8 cellular contexts compared by ENCODE assay signal in genomic region chr16:89490386-89491237, GRCh38. TPM values are rescaled to one million over a fixed set of nuclear protein-coding genes. Genes with fewer than 3 reads are reported as not detected.
A peak's percentile ranks its signal among the peaks of the same experiment; 100 is the strongest.
DNase-seq lines count a peak whose midpoint lies in the region; ATAC-seq and TF ChIP-seq lines count a peak whose summit lies in the region.

Gene ANKRD11 (minus strand): TSS chr16:89490561. CDS start chr16:89317019, 173,542 bp downstream.

- peaks cover 19% of the 10 kb centered on the region for H3K4me1 ChIP-seq in ovary (ENCODE audit: insufficient read depth)
- peaks cover 28 to 33% of the 10 kb centered on the region in 2 donors for H3K4me1 ChIP-seq in thyroid gland

- peak within 1 kb of the TSS; percentile 15 for H2AFZ ChIP-seq in SU-DHL-6 (ENCODE audit: low read depth, low read length, severe bottlenecking)

- H3K27me3 Mint-ChIP-seq in activated naive CD8-positive, alpha-beta T cell treated with anti-CD3 and anti-CD28 coated beads, Interleukin-2, amount 10 ng/mL, durations not matched to agents 7 days and 5 days = no peaks in the 10 kb centered on the region

- H3K79me2 ChIP-seq in SU-DHL-6 (ENCODE audit: insufficient read depth, low read length) = peaks cover 45% of the 10 kb centered on the region

- H3K9me3 ChIP-seq in SU-DHL-6 (ENCODE audit: insufficient read depth, low read length) = no peaks in the 10 kb centered on the region
- H3K9me3 ChIP-seq in ovary = no peaks in the 10 kb centered on the region
- H3K9me3 ChIP-seq in thyroid gland = no peaks in the 10 kb centered on the region

- H3K4me3 Mint-ChIP-seq in activated naive CD8-positive, alpha-beta T cell treated with anti-CD3 and anti-CD28 coated beads, Interleukin-2, amount 10 ng/mL, durations not matched to agents 7 days and 5 days = peak within 1 kb of the TSS; percentile 92

- 0 to 1% (median 1%) methylated on average over 59 to 105 of the region's 105 CpGs for WGBS in ovary, 3 donors
- WGBS in thyroid gland, 2 donors = 0 to 1% methylated on average over 13 to 14 of the region's 105 CpGs

- H3K27me3 ChIP-seq in SU-DHL-6 (ENCODE audit: low read length) (no peaks in the 10 kb centered on the region), ovary (no peaks in the 10 kb centered on the region), thyroid gland (no peaks in the 10 kb centered on the region)

- H3K9ac ChIP-seq in SU-DHL-6 (ENCODE audit: low read length) = peak within 1 kb of the TSS; percentile 75

- no peak for TF ChIP-seq CTCF in SU-DHL-6 (IDR thresholded peaks at IDR 0.05; ENCODE audit: insufficient read depth, low read length, poor library complexity, severe bottlenecking)
- no peak for TF ChIP-seq CTCF in ovary (IDR thresholded peaks at IDR 0.05)
- TF ChIP-seq CTCF in thyroid gland (IDR thresholded peaks at IDR 0.05) = no peak

- TF ChIP-seq POLR2A in GM10847 (IDR thresholded peaks at IDR 0.05; ENCODE audit: extremely low read depth, insufficient read length) (peak; percentile 87), ovary (IDR thresholded peaks at IDR 0.05) (peak; percentile 91), thyroid gland (IDR thresholded peaks at IDR 0.05) (peak; percentile 52 to 92)

- peak within 1 kb of the TSS; percentile 97 for H3K4me2 ChIP-seq in SU-DHL-6 (ENCODE audit: low read depth, low read length, poor library complexity, severe bottlenecking)

- H3K36me3 ChIP-seq in SU-DHL-6 (ENCODE audit: low read length) (peaks cover 3% of the 10 kb centered on the region; the same call in 1 of the 2 replicates), ovary (no peaks in the 10 kb centered on the region), thyroid gland (no peaks in the 10 kb centered on the region)

- H3K36me3 Mint-ChIP-seq in activated naive CD8-positive, alpha-beta T cell treated with anti-CD3 and anti-CD28 coated beads, Interleukin-2, amount 10 ng/mL, durations not matched to agents 7 days and 5 days = peaks cover 14% of the 10 kb centered on the region

- H3K4me1 Mint-ChIP-seq in activated naive CD8-positive, alpha-beta T cell treated with anti-CD3 and anti-CD28 coated beads, Interleukin-2, amount 10 ng/mL, durations not matched to agents 7 days and 5 days = peaks cover 40% of the 10 kb centered on the region

- peak; percentile 91 for DNase-seq in NCI-H128 (lab: John Stamatoyannopoulos, UW; ENCODE audit: unreplicated experiment)
- DNase-seq in activated naive CD8-positive, alpha-beta T cell treated with anti-CD3 and anti-CD28 coated beads, Interleukin-2, amount 10 ng/mL, durations not matched to agents 7 days and 5 days = peak; percentile 99
- DNase-seq in head of caudate nucleus = peak; percentile 98 to 100 (median 99)
- peak; percentile 98 to 99 (median 99) for DNase-seq in ovary
- DNase-seq in thyroid gland = peak; percentile 99 to 100

- H3K4me3 ChIP-seq in SU-DHL-6 (ENCODE audit: insufficient read depth, low read length, poor library complexity, severe bottlenecking) (peak within 1 kb of the TSS; percentile 79), ovary (peak within 1 kb of the TSS; percentile 99), thyroid gland (replicated peaks in 1 of 3) (peak within 1 kb of the TSS; percentile 49 to 87 (median 81))

- intact Hi-C loops in head of caudate nucleus (cut with DNase I) (loop anchor here (1.0 to 10.0 kb wide), 3 partner anchors 18 to 156 kb away; partner anchors contain the start of gene SPG7), ovary (cut with DNase I) (loop anchor here in 1 of 4 donors (10.0 kb wide), 1 partner anchor 176 kb away; no protein-coding TSS in a partner anchor), thyroid gland (cut with DNase I) (loop anchor here (5.0 kb wide), 1 partner anchor 163 kb away; no protein-coding TSS in a partner anchor)

- H3F3A ChIP-seq in SU-DHL-6 (ENCODE audit: insufficient read depth) = peaks cover 25% of the 10 kb centered on the region

- no peaks in the 10 kb centered on the region for H3K9me2 ChIP-seq in SU-DHL-6 (replicated peaks; ENCODE audit: insufficient read depth, low read length)

- no peaks in the 10 kb centered on the region for H3K9me3 Mint-ChIP-seq in activated naive CD8-positive, alpha-beta T cell treated with anti-CD3 and anti-CD28 coated beads, Interleukin-2, amount 10 ng/mL, durations not matched to agents 7 days and 5 days

- H3K27ac Mint-ChIP-seq in activated naive CD8-positive, alpha-beta T cell treated with anti-CD3 and anti-CD28 coated beads, Interleukin-2, amount 10 ng/mL, durations not matched to agents 7 days and 5 days = peak within 1 kb of the TSS; percentile 95

- POLR2A ChIA-PET in activated naive CD8-positive, alpha-beta T cell treated with anti-CD3 and anti-CD28 coated beads, Interleukin-2, amount 10 ng/mL, durations not matched to agents 7 days and 5 days (lab: Charles Lee) = interaction anchor here (0.7 to 5.9 kb wide), 7 partner anchors 9 to 175 kb away, joined by 3 to 88 read pairs (median 6); partner anchors contain the start of gene SPG7

- peak; percentile 82 for ATAC-seq in HG02678 (IDR thresholded peaks at IDR 0.05; ENCODE audit: unreplicated experiment)
- ATAC-seq in activated naive CD8-positive, alpha-beta T cell treated with anti-CD3 and anti-CD28 coated beads, Interleukin-2, amount 10 ng/mL, durations not matched to agents 7 days and 5 days (ENCODE audit: low read depth) = peak; percentile 92

- peaks cover 22% of the 10 kb centered on the region for H4K20me1 ChIP-seq in SU-DHL-6 (ENCODE audit: low read depth, low read length)

- TF ChIP-seq EP300 in ovary (IDR thresholded peaks at IDR 0.05) = peak; percentile 79

- peak within 1 kb of the TSS; percentile 83 for H3K27ac ChIP-seq in SU-DHL-6 (ENCODE audit: low read depth, low read length)
- peak within 1 kb of the TSS; percentile 97 to 100 for H3K27ac ChIP-seq in ovary
- peak within 1 kb of the TSS; percentile 90 to 96 (median 92) for H3K27ac ChIP-seq in thyroid gland

RNA-seq across cellular contexts. Expression of gene ANKRD11, which starts in this region (rescaled TPM):
- total RNA-seq in activated naive CD8-positive, alpha-beta T cell treated with anti-CD3 and anti-CD28 coated beads, Interleukin-2, amount 10 ng/mL, durations not matched to agents 7 days and 5 days = 100 to 1,000 TPM; 213 to 217 TPM
- total RNA-seq in ovary (100 to 1,000 TPM in 5 of 7 donors, 10 to 100 TPM in 2; 56.1 to 188 (median 123) TPM), thyroid gland (10 to 100 TPM; 62.1 to 90.4 (median 75.0) TPM)
- 10 to 100 TPM; 52.1 to 68.5 TPM for polyA plus RNA-seq in ovary

Comparison
In these comparisons a context has a peak if more than half of its experiments do, and no peak if none do; other contexts are left out.
1. Peak in every context shown above with its lines: DNase-seq, ATAC-seq, H3K4me3 ChIP-seq and H3K27ac ChIP-seq.